In the genomic region with DNA sequence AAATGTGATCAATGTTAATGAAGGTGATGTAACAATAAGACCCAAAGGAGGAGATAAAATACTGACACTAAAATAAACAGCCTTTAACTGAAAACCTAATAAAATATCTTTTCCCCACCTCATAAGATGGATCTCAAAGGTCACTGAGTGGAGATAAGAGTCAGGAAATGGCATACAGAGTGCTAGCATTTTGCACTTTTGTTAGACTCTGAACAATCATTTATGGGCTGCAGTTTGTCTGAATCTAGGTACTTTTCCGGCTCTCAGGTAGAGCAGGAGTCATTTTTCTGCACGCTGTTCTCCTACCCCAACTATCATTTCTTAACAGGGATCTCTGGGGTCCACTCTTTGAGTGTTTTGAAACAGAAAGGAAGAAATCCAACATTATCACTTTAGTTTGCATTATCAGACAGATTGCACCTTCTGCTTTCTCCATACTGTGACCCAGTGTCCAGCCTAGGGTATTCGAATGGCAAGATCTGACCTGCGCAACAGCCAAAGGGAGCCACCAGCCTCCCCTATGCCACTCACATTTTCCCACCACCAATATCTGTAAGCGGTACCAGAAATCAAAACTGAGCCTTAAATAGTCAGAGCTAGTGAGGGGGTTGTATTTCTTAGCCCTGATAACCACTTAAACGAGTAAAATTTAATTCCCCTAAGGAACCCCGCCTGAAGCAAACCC, we compare ENCODE assay signal across 8 cellular contexts. TPM values are rescaled to one million over a fixed set of nuclear protein-coding genes. Genes with fewer than 3 reads are reported as not detected.
A peak's percentile ranks its signal among the peaks of the same experiment; 100 is the strongest.
DNase-seq lines count a peak whose midpoint lies in the region; ATAC-seq and TF ChIP-seq lines count a peak whose summit lies in the region.

No MANE protein-coding gene starts in this region.

- peak; percentile 0 for ATAC-seq in GM19438 (IDR thresholded peaks at IDR 0.05; ENCODE audit: low read depth, unreplicated experiment)
- no peak for ATAC-seq in HG03457 (IDR thresholded peaks at IDR 0.05; ENCODE audit: unreplicated experiment)

- TF ChIP-seq CTCF in SU-DHL-6 (IDR thresholded peaks at IDR 0.05; ENCODE audit: insufficient read depth, low read length, poor library complexity, severe bottlenecking) (no peak), fibroblast of lung (conservative IDR thresholded peaks at IDR 0.05 in 1 of 2, IDR thresholded peaks at IDR 0.05 in 1 of 2; ENCODE audit: low read depth in 1 of 2, low read length in 2 of 2) (no peak), retinal pigment epithelial cell (conservative IDR thresholded peaks at IDR 0.05; ENCODE audit: low read depth, low read length) (no peak)

- H3K9ac ChIP-seq in SU-DHL-6 (ENCODE audit: low read length), result peak overlapping the region; percentile 75
- H3K9ac ChIP-seq in fibroblast of lung (ENCODE audit: insufficient read depth, low read length), result peak overlapping the region; percentile 92

- no peaks in the 10 kb centered on the region for H3K79me2 ChIP-seq in SU-DHL-6 (ENCODE audit: insufficient read depth, low read length)
- no peaks in the 10 kb centered on the region for H3K79me2 ChIP-seq in fibroblast of lung (ENCODE audit: control insufficient read depth, insufficient read depth, low read length)

- DNase-seq in fibroblast of lung (ENCODE audit: low read depth in 2 of 2), result no peak
- DNase-seq in retinal pigment epithelial cell (ENCODE audit: low read depth), result no peak
- no peak for DNase-seq in DMS 273 treated with DMSO at 0.1 percent for 48 hours (lab: John Stamatoyannopoulos, UW)
- DNase-seq in SIG-M5 treated with dmso at 0.1 percent for 504 hours (lab: John Stamatoyannopoulos, UW; ENCODE audit: unreplicated experiment), result no peak
- no peak for DNase-seq in COR-L47 (lab: John Stamatoyannopoulos, UW)

- H3K36me3 ChIP-seq in SU-DHL-6 (ENCODE audit: low read length) (no peaks in the 10 kb centered on the region), fibroblast of lung (ENCODE audit: control insufficient read depth, insufficient read depth, low read length) (no peaks in the 10 kb centered on the region)

- H3K4me2 ChIP-seq in SU-DHL-6 (ENCODE audit: low read depth, low read length, poor library complexity, severe bottlenecking) (peak overlapping the region; percentile 66), fibroblast of lung (ENCODE audit: extremely low read depth, insufficient read depth, low read length) (peak overlapping the region; percentile 97)

- H3F3A ChIP-seq in SU-DHL-6 (ENCODE audit: insufficient read depth), result no peaks in the 10 kb centered on the region; the same call in 1 of the 2 replicates

- H3K27me3 ChIP-seq in SU-DHL-6 (ENCODE audit: low read length) (no peaks in the 10 kb centered on the region), fibroblast of lung (ENCODE audit: control insufficient read depth, insufficient read depth, low read length) (no peaks in the 10 kb centered on the region)

- H4K20me1 ChIP-seq in SU-DHL-6 (ENCODE audit: low read depth, low read length) (no peaks in the 10 kb centered on the region), fibroblast of lung (ENCODE audit: control insufficient read depth, extremely low read depth, insufficient read depth, low read length) (no peaks in the 10 kb centered on the region)

- H3K9me2 ChIP-seq in SU-DHL-6 (replicated peaks; ENCODE audit: insufficient read depth, low read length), result no peaks in the 10 kb centered on the region

- H3K4me1 ChIP-seq in fibroblast of lung (ENCODE audit: control insufficient read depth, extremely low read depth, insufficient read depth, low read length), result peaks cover 3% of the 10 kb centered on the region

- H3K4me3 ChIP-seq in SU-DHL-6 (ENCODE audit: insufficient read depth, low read length, poor library complexity, severe bottlenecking) (peak overlapping the region; percentile 72), fibroblast of lung (replicated peaks in 1 of 4; ENCODE audit: control extremely low read depth in 1 of 4, insufficient read depth in 1 of 4, low read depth in 3 of 4, low read length in 4 of 4) (peak overlapping the region; percentile 52 to 80 (median 73)), retinal pigment epithelial cell (ENCODE audit: low read length) (peak overlapping the region; percentile 78)

- H3K9me3 ChIP-seq in SU-DHL-6 (ENCODE audit: insufficient read depth, low read length) (no peaks in the 10 kb centered on the region), fibroblast of lung (ENCODE audit: control insufficient read depth, insufficient read depth, low read depth, low read length) (no peaks in the 10 kb centered on the region)

- H2AFZ ChIP-seq in SU-DHL-6 (ENCODE audit: low read depth, low read length, severe bottlenecking) (peak overlapping the region; percentile 97), fibroblast of lung (ENCODE audit: low read length) (no peak overlapping the region)

- H3K27ac ChIP-seq in SU-DHL-6 (ENCODE audit: low read depth, low read length) (no peak overlapping the region), fibroblast of lung (ENCODE audit: insufficient read depth, low read length) (peak overlapping the region; percentile 86)

RNA-seq across cellular contexts. Expression of gene SIAE, which starts 0.9 kb away (rescaled TPM):
- 23.1 and 28.9 TPM in 2 replicates for total RNA-seq in fibroblast of lung
- polyA plus RNA-seq in fibroblast of lung, result 42.3 and 67.0 TPM in 2 replicates
- polyA plus RNA-seq in fibroblast of lung (2012), result 18.2 and 33.0 TPM in 2 replicates
- polyA minus RNA-seq in fibroblast of lung (ENCODE audit: low replicate concordance), result 12.3 and 23.8 TPM in 2 replicates

RNA-seq across cellular contexts. Expression of gene SPA17, which starts 1.0 kb away (rescaled TPM):
- total RNA-seq in fibroblast of lung, result 10.0 and 18.0 TPM in 2 replicates
- polyA plus RNA-seq in fibroblast of lung, result 19.1 and 27.0 TPM in 2 replicates
- 24.9 and 28.6 TPM in 2 replicates for polyA plus RNA-seq in fibroblast of lung (2012)
- 0.11 TPM in 1 of 2 replicates, not detected in the other for polyA minus RNA-seq in fibroblast of lung (ENCODE audit: low replicate concordance)

RNA-seq across cellular contexts. Expression of gene TBRG1, which starts 50.0 kb away (rescaled TPM):
- total RNA-seq in fibroblast of lung, result 30.0 and 36.2 TPM in 2 replicates
- polyA plus RNA-seq in fibroblast of lung, result 21.6 and 31.0 TPM in 2 replicates
- polyA plus RNA-seq in fibroblast of lung (2012), result 17.1 and 23.0 TPM in 2 replicates
- 6.6 and 10.1 TPM in 2 replicates for polyA minus RNA-seq in fibroblast of lung (ENCODE audit: low replicate concordance)
